Comparison of ENCODE assay signal across 21 cellular contexts in genomic region chr21:39630827-39631226, GRCh38. TPM values are rescaled to one million over a fixed set of nuclear protein-coding genes. Genes with fewer than 3 reads are reported as not detected.
A peak's percentile ranks its signal among the peaks of the same experiment; 100 is the strongest.
DNase-seq lines count a peak whose midpoint lies in the region; ATAC-seq, FAIRE-seq and TF ChIP-seq lines count a peak whose summit lies in the region.
"Had no signal": no experiment of that assay in that cellular context is flagged by ENCODE, and none has a peak within 500 bp of the region (broad histone marks: within the 10 kb centered on the region; RNA-seq: fewer than 3 reads in every experiment).

No MANE protein-coding gene starts in this region.

- no peaks in the 10 kb centered on the region for H3K9me3 Mint-ChIP-seq in astrocyte (ENCODE audit: unreplicated experiment)

- TF ChIP-seq CTCF in D721Med (IDR thresholded peaks at IDR 0.05; ENCODE audit: insufficient read depth, missing control alignments) (peak; percentile 11), astrocyte (IDR thresholded peaks at IDR 0.05; ENCODE audit: insufficient read depth, low read depth, low read length) (no peak)

- H3K4me3 Mint-ChIP-seq in astrocyte (ENCODE audit: unreplicated experiment): peak overlapping the region; percentile 71
- H3K4me3 Mint-ChIP-seq: CD4-positive, alpha-beta T cell had no signal

- no peak for ATAC-seq in HG03196 (IDR thresholded peaks at IDR 0.05; ENCODE audit: unreplicated experiment)

- no peaks in the 10 kb centered on the region for H3K9me3 ChIP-seq in astrocyte (ENCODE audit: insufficient read depth, low read depth, low read length)
- H3K9me3 ChIP-seq: transverse colon had no signal

- H4K20me1 ChIP-seq in astrocyte (ENCODE audit: insufficient read depth, low read length): no peaks in the 10 kb centered on the region

- H3K9ac ChIP-seq in astrocyte (ENCODE audit: low read length): peak overlapping the region; percentile 60

- H3K27me3 ChIP-seq in astrocyte (ENCODE audit: insufficient read depth, low read length): no peaks in the 10 kb centered on the region
- H3K27me3 ChIP-seq: transverse colon had no signal

- H3K27me3 Mint-ChIP-seq in astrocyte (ENCODE audit: low read depth, unreplicated experiment): no peaks in the 10 kb centered on the region

- DNase-seq in D721Med (ENCODE audit: insufficient read length, low spot score): no peak
- DNase-seq in LHCN-M2 (ENCODE audit: low read depth): peak; percentile 58
- peak; percentile 38 for DNase-seq in astrocyte (ENCODE audit: low read depth)
- peak; percentile 28 for DNase-seq in myocyte (ENCODE audit: low read depth)
- DNase-seq in central memory CD4-positive, alpha-beta T cell: no peak
- DNase-seq in substantia nigra (lab: John Stamatoyannopoulos, UW): no peak
- no peak for DNase-seq in NCI-H446 (lab: John Stamatoyannopoulos, UW)
- DNase-seq: activated CD4-positive, alpha-beta T cell treated with anti-CD3 and anti-CD28 coated beads, Interleukin-2, amount 50 U/mL, for 48 hours; activated T-cell treated with anti-CD3 and anti-CD28 coated beads, Interleukin-2, amount 50 U/mL, for 48 hours; CD4-positive, alpha-beta T cell; glutamatergic neuron; islet precursor cell; KG1; midbrain; NCI-H510A treated with DMSO at 0.1 percent for 48 hours; OCI-M1; transverse colon had no signal

- peaks cover 45% of the 10 kb centered on the region for H3K4me1 ChIP-seq in astrocyte (ENCODE audit: insufficient read depth, low read length)

- H3K36me3 Mint-ChIP-seq in astrocyte (ENCODE audit: low read depth, unreplicated experiment): no peaks in the 10 kb centered on the region

- peak overlapping the region; percentile 51 for H3K4me3 ChIP-seq in astrocyte (ENCODE audit: insufficient read depth, low read depth, low read length)
- H3K4me3 ChIP-seq: transverse colon had no signal

- H3K36me3 ChIP-seq in astrocyte (ENCODE audit: insufficient read depth, low read length): no peaks in the 10 kb centered on the region
- H3K36me3 ChIP-seq: transverse colon had no signal

- peak overlapping the region; percentile 59 for H3K27ac Mint-ChIP-seq in astrocyte (ENCODE audit: unreplicated experiment)
- H3K27ac Mint-ChIP-seq: CD4-positive, alpha-beta T cell had no signal

- FAIRE-seq in D721Med (lab: Jason Lieb, UNC): no peak
- no peak for FAIRE-seq in astrocyte (lab: Jason Lieb, UNC)
- FAIRE-seq: GM12891 had no signal

- no peak overlapping the region for H2AFZ ChIP-seq in astrocyte (ENCODE audit: low read depth, low read length)

- peaks cover 50% of the 10 kb centered on the region for H3K4me1 Mint-ChIP-seq in astrocyte (ENCODE audit: low read depth, unreplicated experiment)

- H3K27ac ChIP-seq in astrocyte (ENCODE audit: low read depth, low read length) (peak overlapping the region; percentile 53), substantia nigra (ENCODE audit: low read depth, low read length, poor library complexity, severe bottlenecking) (no peak overlapping the region)
- H3K27ac ChIP-seq: transverse colon had no signal

- peak overlapping the region; percentile 82 for H3K4me2 ChIP-seq in astrocyte (ENCODE audit: low read length)

- H3K79me2 ChIP-seq in astrocyte (ENCODE audit: insufficient read depth, low read length): peaks cover 6% of the 10 kb centered on the region

RNA-seq across cellular contexts. Expression of gene B3GALT5, which starts 18.1 kb away (rescaled TPM):
- total RNA-seq in LHCN-M2 (2014; rRNA removed) (1.3 and 1.6 TPM in 2 replicates), astrocyte (2.2 and 2.5 TPM in 2 replicates), myocyte (0.73 and 1.0 TPM in 2 replicates)
- 0.22 TPM for polyA plus RNA-seq in LHCN-M2 (2012)
- polyA plus RNA-seq in myocyte (2012): 1.1 TPM
- total RNA-seq: CD4-positive, alpha-beta T cell; endothelial cell of umbilical vein; G401 had no signal

Comparison
In these comparisons a context has a peak if more than half of its experiments do, and no peak if none do; other contexts are left out.
1. DNase-seq: peak in LHCN-M2 (single experiment), astrocyte (single experiment) and myocyte (single experiment); none in D721Med (single experiment), central memory CD4-positive, alpha-beta T cell (single experiment), substantia nigra (0 of 49) and NCI-H446 (0 of 2).